9 cellular contexts compared by ENCODE assay signal in the genomic region with DNA sequence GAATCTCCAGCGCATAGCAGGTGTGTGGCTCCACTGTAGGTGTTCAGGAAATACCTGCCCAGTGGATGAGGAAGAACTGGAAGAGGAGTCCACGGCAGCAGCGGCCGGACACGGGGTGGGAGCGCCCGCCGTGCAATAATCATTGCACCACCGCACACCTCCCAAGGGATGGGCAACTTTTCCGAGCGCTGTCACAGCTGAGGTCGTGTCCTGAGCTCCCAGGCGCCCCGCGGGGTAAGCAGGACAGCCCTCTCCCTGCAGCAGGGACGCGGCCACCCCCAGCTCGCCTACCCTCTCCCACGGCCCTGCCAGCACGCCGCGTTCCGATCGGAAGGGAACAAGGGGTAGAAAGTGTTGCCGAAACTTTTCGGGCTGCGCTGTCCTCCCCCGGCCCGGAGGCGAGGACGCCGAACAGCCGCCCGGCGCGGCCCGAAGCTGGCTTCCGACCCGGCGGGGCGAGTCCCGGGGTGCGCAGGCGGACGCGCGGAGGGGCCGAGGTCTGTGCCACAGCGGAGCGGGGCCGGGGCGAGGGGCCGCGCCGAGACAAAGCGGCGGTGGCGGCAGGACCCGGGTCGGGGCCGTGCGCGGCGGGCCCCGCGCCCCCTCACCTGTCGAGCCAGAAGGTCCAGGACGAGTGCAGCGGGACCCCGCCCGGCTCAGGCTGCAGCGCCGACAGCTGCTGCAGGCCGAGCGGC. TPM values are rescaled to one million over a fixed set of nuclear protein-coding genes. Genes with fewer than 3 reads are reported as not detected.
DNase-seq lines count a peak whose midpoint lies in the region; ATAC-seq, FAIRE-seq and TF ChIP-seq lines count a peak whose summit lies in the region.
"Had no signal": no experiment of that assay in that cellular context is flagged by ENCODE, and none has a peak within 500 bp of the region (broad histone marks: within the 10 kb centered on the region; RNA-seq: fewer than 3 reads in every experiment).

No MANE protein-coding gene starts in this region.

- peak overlapping the region; percentile 81 to 93 (median 87) for H3K4me3 Mint-ChIP-seq in IgD-negative memory B cell
- peak overlapping the region; percentile 89 for H3K4me3 Mint-ChIP-seq in neural crest cell

- ATAC-seq in GM19372 (IDR thresholded peaks at IDR 0.05; ENCODE audit: low read depth, unreplicated experiment), result peak; percentile 41

- peaks cover 12% of the 10 kb centered on the region for H3K27me3 ChIP-seq in BJ (ENCODE audit: control insufficient read depth, insufficient read depth, low read length)

- CTCF ChIA-PET in BJ (lab: Yijun Ruan, JAX), result interaction anchor here (0.6 to 2.9 kb wide), 5 partner anchors 9 to 151 kb away, joined by 3 to 11 read pairs (median 3); no protein-coding TSS in a partner anchor

- POLR2A ChIA-PET in BJ (lab: Charles Lee), result no interaction called here

- H3K4me1 Mint-ChIP-seq in IgD-negative memory B cell, result peaks cover 21 to 28% (median 27%) of the 10 kb centered on the region in 3 donors
- peaks cover 23% of the 10 kb centered on the region for H3K4me1 Mint-ChIP-seq in neural crest cell

- H3K36me3 ChIP-seq in BJ (ENCODE audit: control insufficient read depth, insufficient read depth, low read length), result no peaks in the 10 kb centered on the region

- H3K27ac Mint-ChIP-seq in IgD-negative memory B cell (peak overlapping the region in 1 of 3 donors; percentile 93), neural crest cell (ENCODE audit: unreplicated experiment) (no peak overlapping the region)

- FAIRE-seq in RCC 7860 (lab: Jason Lieb, UNC), result no peak
- FAIRE-seq: islet of Langerhans had no signal

- peaks cover 12% of the 10 kb centered on the region for H3K27me3 Mint-ChIP-seq in IgD-negative memory B cell
- H3K27me3 Mint-ChIP-seq in neural crest cell (ENCODE audit: low read depth), result peaks cover 58% of the 10 kb centered on the region

- TF ChIP-seq CTCF in BJ (IDR thresholded peaks at IDR 0.05; ENCODE audit: insufficient read depth, low read depth, low read length), result no peak
- TF ChIP-seq CTCF in fibroblast of mammary gland (conservative IDR thresholded peaks at IDR 0.05; ENCODE audit: control insufficient read depth, insufficient read depth, low read depth, low read length), result no peak
- no peak for TF ChIP-seq CTCF in neural crest cell (conservative IDR thresholded peaks at IDR 0.05)

- peaks cover 3% of the 10 kb centered on the region for H3K36me3 Mint-ChIP-seq in IgD-negative memory B cell
- no peaks in the 10 kb centered on the region for H3K36me3 Mint-ChIP-seq in neural crest cell (ENCODE audit: low read depth)

- peak overlapping the region; percentile 57 for H3K4me3 ChIP-seq in BJ (ENCODE audit: low read depth, low read length)
- H3K4me3 ChIP-seq in fibroblast of mammary gland (ENCODE audit: control insufficient read depth, low read depth, low read length), result peak overlapping the region; percentile 69

- H3K9me3 Mint-ChIP-seq in IgD-negative memory B cell, result no peaks in the 10 kb centered on the region
- H3K9me3 Mint-ChIP-seq in neural crest cell, result no peaks in the 10 kb centered on the region

- no peak for DNase-seq in BJ (ENCODE audit: low read depth)
- DNase-seq in activated CD8-positive, alpha-beta memory T cell treated with anti-CD3 and anti-CD28 coated beads, Interleukin-2, amount 50 U/mL, for 4 hours, result peak; percentile 41
- DNase-seq in fibroblast of mammary gland (ENCODE audit: low read depth), result no peak
- DNase-seq in neural crest cell (ENCODE audit: low read depth, low spot score), result peak; percentile 28
- DNase-seq in RCC 7860 (ENCODE audit: low spot score), result no peak
- no peak for DNase-seq in NCI-H1436 (lab: John Stamatoyannopoulos, UW)

RNA-seq across cellular contexts. Expression of a gene that starts 0.5 kb away (rescaled TPM):
- polyA plus RNA-seq in BJ (2011; rRNA removed) (1.1 and 2.8 TPM in 2 replicates), IgD-negative memory B cell (1.7 TPM)
- polyA minus RNA-seq in BJ (2011; rRNA and poly(A)+ RNA removed), result 0.57 and 1.5 TPM in 2 replicates
- 8.9 TPM in 2 replicates for total RNA-seq in neural crest cell

RNA-seq across cellular contexts. Expression of a gene that starts 28.9 kb away (rescaled TPM):
- 0.02 TPM in 1 of 2 replicates, not detected in the other for polyA plus RNA-seq in BJ (2011; rRNA removed)
- polyA minus RNA-seq in BJ (2011; rRNA and poly(A)+ RNA removed), result not detected in 2 replicates
- 0.11 TPM for polyA plus RNA-seq in IgD-negative memory B cell
- 9.4 and 10.4 TPM in 2 replicates for total RNA-seq in neural crest cell

Comparison
In these comparisons a context has a peak if more than half of its experiments do, and no peak if none do; other contexts are left out.
1. DNase-seq: peak in activated CD8-positive, alpha-beta memory T cell treated with anti-CD3 and anti-CD28 coated beads, Interleukin-2, amount 50 U/mL, for 4 hours (single experiment) and neural crest cell (single experiment); none in BJ (single experiment), fibroblast of mammary gland (single experiment), RCC 7860 (single experiment) and NCI-H1436 (single experiment).